In the genomic region with DNA sequence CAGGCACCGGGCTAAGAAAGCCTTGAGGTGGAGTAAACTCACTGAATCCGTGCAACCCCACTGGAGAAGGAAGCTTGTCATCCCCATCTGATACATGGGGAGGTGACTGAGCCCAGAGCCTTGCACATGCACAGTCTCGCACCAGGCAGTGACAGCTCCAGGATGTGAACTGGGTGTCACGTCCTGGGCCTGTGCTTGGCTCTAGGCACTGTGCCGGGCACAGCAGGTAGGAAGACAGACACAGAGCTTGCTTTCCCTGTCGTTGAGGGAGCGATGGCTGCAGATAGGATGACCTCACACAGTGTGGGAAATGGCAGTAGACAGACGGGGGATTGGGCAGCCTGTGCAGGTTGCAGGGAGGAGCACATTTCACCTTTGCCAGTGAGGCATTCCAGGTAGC, we compare ENCODE assay signal across 1 cellular context.
TF ChIP-seq lines count a peak whose summit lies in the region.

No MANE protein-coding gene starts in this region.

TF ChIP-seq in SK-N-SH, 30 proteins besides CTCF, POLR2A, EP300 and RAD21:
- TF ChIP-seq FOSL2 (IDR thresholded peaks at IDR 0.05; ENCODE audit: borderline replicate concordance, low read depth) (no peak), USF2 (IDR thresholded peaks at IDR 0.05; ENCODE audit: borderline replicate concordance, low read depth, low read length) (no peak), TAF1 (IDR thresholded peaks at IDR 0.05; ENCODE audit: borderline replicate concordance, low read depth, low read length) (no peak), GATA2 (CRISPR knock-in tag; IDR thresholded peaks at IDR 0.05) (no peak), RFX5 (IDR thresholded peaks at IDR 0.05; ENCODE audit: low read length) (no peak), POLR2AphosphoS5 (IDR thresholded peaks at IDR 0.05; ENCODE audit: low read depth, low read length) (no peak), SMC3 (IDR thresholded peaks at IDR 0.05; ENCODE audit: low read depth, low read length) (no peak), RCOR1 (IDR thresholded peaks at IDR 0.05; ENCODE audit: low read length) (no peak), RXRA (IDR thresholded peaks at IDR 0.05; ENCODE audit: borderline replicate concordance, low read depth) (no peak), REST (IDR thresholded peaks at IDR 0.05; ENCODE audit: low read depth, low read length) (no peak)
